ENCODE assay signal across 8 cellular contexts in the genomic region with DNA sequence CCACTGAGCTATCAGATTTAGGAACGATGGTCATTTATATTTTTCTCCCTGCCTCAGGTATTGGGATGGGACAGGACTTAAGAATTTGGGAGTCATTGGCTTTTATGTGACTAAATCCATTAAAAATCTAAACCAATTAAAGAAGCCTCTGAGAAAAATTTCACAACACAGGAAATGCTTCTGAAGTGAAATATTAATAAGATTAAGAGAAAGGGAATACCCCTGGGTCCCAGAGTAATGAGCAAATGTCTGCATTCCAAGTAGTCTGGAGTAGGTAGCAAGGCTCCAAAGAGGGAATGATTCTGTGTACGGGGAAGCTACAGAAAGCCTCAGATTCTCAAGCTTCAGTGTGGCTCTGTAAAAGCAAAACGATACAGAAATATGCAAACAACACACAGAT. TPM values are rescaled to one million over a fixed set of nuclear protein-coding genes. Genes with fewer than 3 reads are reported as not detected.
A peak's percentile ranks its signal among the peaks of the same experiment; 100 is the strongest.
DNase-seq lines count a peak whose midpoint lies in the region; ATAC-seq and TF ChIP-seq lines count a peak whose summit lies in the region.

No MANE protein-coding gene starts in this region.

- no peak overlapping the region for H2BK12ac ChIP-seq in neuronal stem cell (ENCODE audit: low read length)

- peaks cover 20% of the 10 kb centered on the region for H3K4me1 ChIP-seq in CD8-positive, alpha-beta T cell (ENCODE audit: insufficient read depth, low read length)
- H3K4me1 ChIP-seq in ectodermal cell (ENCODE audit: control insufficient read depth, insufficient read depth, low read length): peaks cover 7% of the 10 kb centered on the region
- H3K4me1 ChIP-seq in neuronal stem cell (ENCODE audit: control insufficient read depth in 2 of 2, insufficient read depth in 1 of 2, low read depth in 1 of 2, low read length in 2 of 2): peaks cover 2 to 5% of the 10 kb centered on the region in 2 donors

- no peak overlapping the region for H3K9ac ChIP-seq in neuronal stem cell (ENCODE audit: low read depth, low read length, poor library complexity)

- 72 to 75% methylated on average over 3 of the region's 3 CpGs for WGBS in ectodermal cell, 2 experiments
- no CpG with 5 or more reads among the region's 3 CpGs for WGBS in neuronal stem cell (ENCODE audit: extremely low coverage in 2 of 2, insufficient read length in 2 of 2, insufficient replicate concordance in 1 of 2), 2 donors

- H3K27me3 Mint-ChIP-seq in CD8-positive, alpha-beta T cell (ENCODE audit: low read depth): peaks cover 2% of the 10 kb centered on the region

- no peaks in the 10 kb centered on the region for H3K9me3 Mint-ChIP-seq in CD8-positive, alpha-beta T cell

- H3K4me1 Mint-ChIP-seq in CD8-positive, alpha-beta T cell (ENCODE audit: low read depth): peaks cover 30% of the 10 kb centered on the region

- no peak overlapping the region for H2BK120ac ChIP-seq in neuronal stem cell (ENCODE audit: low read depth, low read length)

- no peaks in the 10 kb centered on the region for H3K79me1 ChIP-seq in neuronal stem cell (ENCODE audit: low read depth, low read length)

- in situ Hi-C loops in KBM-7 (cut with MboI; ENCODE audit: low pct_unique_long_range_greater_than_20kb, low sequenced_read_pairs): no loop called here

- peaks cover 18% of the 10 kb centered on the region for H3K36me3 Mint-ChIP-seq in CD8-positive, alpha-beta T cell

- no peak overlapping the region for H2BK15ac ChIP-seq in neuronal stem cell (ENCODE audit: low read length)

- no peak overlapping the region for H3K23ac ChIP-seq in neuronal stem cell (ENCODE audit: low read depth, low read length, poor library complexity)

- no peak overlapping the region for H4K91ac ChIP-seq in neuronal stem cell (ENCODE audit: low read depth, low read length, poor library complexity)

- TF ChIP-seq CTCF in CD8-positive, alpha-beta T cell (IDR thresholded peaks at IDR 0.05): no peak

- H3K18ac ChIP-seq in neuronal stem cell (ENCODE audit: low read length): no peak overlapping the region

- no peaks in the 10 kb centered on the region for H3K27me3 ChIP-seq in CD8-positive, alpha-beta T cell (ENCODE audit: insufficient read depth, low read length)
- H3K27me3 ChIP-seq in MG63 (no peaks in the 10 kb centered on the region), ectodermal cell (ENCODE audit: control insufficient read depth, insufficient read depth, low read length, poor library complexity, severe bottlenecking) (peaks cover 8% of the 10 kb centered on the region), neuronal stem cell (ENCODE audit: control insufficient read depth in 3 of 3, insufficient read depth in 3 of 3, low read depth in 1 of 3, low read length in 3 of 3) (peaks cover 0 to 9% (median 0%) of the 10 kb centered on the region in 3 experiments)

- DNase-seq in CD8-positive, alpha-beta T cell: no peak
- DNase-seq in MG63: no peak
- no peak for DNase-seq in neuronal stem cell (ENCODE audit: low spot score)
- DNase-seq in occipital lobe (lab: John Stamatoyannopoulos, UW): no peak
- no peak for DNase-seq in NCI-H1048 (lab: John Stamatoyannopoulos, UW)
- DNase-seq in KBM-7: no peak

- no peak overlapping the region for H3K4ac ChIP-seq in neuronal stem cell (ENCODE audit: low read length)

- H2AFZ ChIP-seq in neuronal stem cell (ENCODE audit: low read length): peak overlapping the region; percentile 88

- H3K27ac ChIP-seq in CD8-positive, alpha-beta T cell (ENCODE audit: low read depth, low read length): no peak overlapping the region
- H3K27ac ChIP-seq in ectodermal cell (ENCODE audit: insufficient read depth, low read depth, low read length, poor library complexity, severe bottlenecking): peak overlapping the region; percentile 16
- H3K27ac ChIP-seq in neuronal stem cell (replicated peaks; ENCODE audit: low read length): peak overlapping the region; percentile 10

- H3K4me3 ChIP-seq in CD8-positive, alpha-beta T cell (ENCODE audit: low read depth, low read length): peak overlapping the region; percentile 56
- H3K4me3 ChIP-seq in MG63 (peak overlapping the region; percentile 47), ectodermal cell (ENCODE audit: insufficient read depth, low read depth, low read length) (peak overlapping the region; percentile 42), neuronal stem cell (ENCODE audit: low read length in 2 of 2) (peak overlapping the region; percentile 66 to 69)

- H3K9me3 ChIP-seq in CD8-positive, alpha-beta T cell (ENCODE audit: low read length): no peaks in the 10 kb centered on the region
- H3K9me3 ChIP-seq in MG63: no peaks in the 10 kb centered on the region
- H3K9me3 ChIP-seq in ectodermal cell (ENCODE audit: control insufficient read depth, low read length): no peaks in the 10 kb centered on the region
- H3K9me3 ChIP-seq in neuronal stem cell (replicated peaks in 1 of 2; ENCODE audit: control insufficient read depth in 2 of 2, insufficient read depth in 1 of 2, low read depth in 1 of 2, low read length in 2 of 2): no peaks in the 10 kb centered on the region

- H2AK5ac ChIP-seq in neuronal stem cell (ENCODE audit: low read depth, low read length): no peak overlapping the region

- no peak overlapping the region for H3K14ac ChIP-seq in neuronal stem cell (ENCODE audit: low read length)

- no peak overlapping the region for H4K8ac ChIP-seq in neuronal stem cell (ENCODE audit: low read depth, low read length)

- H3K27ac Mint-ChIP-seq in CD8-positive, alpha-beta T cell: no peak overlapping the region

- POLR2A ChIA-PET in CD8-positive, alpha-beta T cell (lab: Charles Lee): interaction anchor here (0.5 to 1.2 kb wide), 2 partner anchors 40 to 183 kb away, joined by 3 to 5 read pairs; a partner anchor contains a TSS

- intact Hi-C loops in CD8-positive, alpha-beta T cell (cut with DNase I, micrococcal nuclease): loop anchor here (2.0 to 10.0 kb wide), 12 partner anchors 40 to 1202 kb away; a partner anchor contains a TSS

- peak overlapping the region; percentile 99 for H3K4me3 Mint-ChIP-seq in CD8-positive, alpha-beta T cell

- ATAC-seq in CD8-positive, alpha-beta T cell: no peak
- no peak for ATAC-seq in HG03460 (IDR thresholded peaks at IDR 0.05; ENCODE audit: unreplicated experiment)

- no peak overlapping the region for H2BK5ac ChIP-seq in neuronal stem cell (ENCODE audit: low read length)

- peaks cover 3% of the 10 kb centered on the region for H3K36me3 ChIP-seq in CD8-positive, alpha-beta T cell (ENCODE audit: insufficient read depth, low read length)
- H3K36me3 ChIP-seq in MG63 (peaks cover 2% of the 10 kb centered on the region; the same call in 1 of the 2 replicates), ectodermal cell (ENCODE audit: control insufficient read depth, insufficient read depth, low read length) (peaks cover 2% of the 10 kb centered on the region), neuronal stem cell (replicated peaks in 1 of 2; ENCODE audit: control insufficient read depth in 2 of 2, insufficient read depth in 2 of 2, low read length in 2 of 2) (peaks cover under 1 to 14% of the 10 kb centered on the region in 2 donors)

- peak overlapping the region; percentile 47 for H3K4me2 ChIP-seq in neuronal stem cell (ENCODE audit: insufficient read depth, low read length, poor library complexity, severe bottlenecking)

- CTCF ChIA-PET in CD8-positive, alpha-beta T cell (lab: Charles Lee): interaction anchor here (1.5 to 2.0 kb wide), 2 partner anchors 22 to 216 kb away, joined by 3 to 9 read pairs; no protein-coding TSS in a partner anchor

RNA-seq across cellular contexts. Expression of a gene that starts 0.7 kb away (rescaled TPM):
- total RNA-seq in CD8-positive, alpha-beta T cell: 100 to 1,000 TPM; 116 to 119 TPM
- total RNA-seq in MG63 (2014; rRNA removed; shearing (Covaris generic); ENCODE audit: low replicate concordance): 19.2 and 28.2 TPM in 2 replicates
- polyA plus RNA-seq in ectodermal cell (2013, experiment 1 of 4): 54.6 TPM
- polyA plus RNA-seq in ectodermal cell (2013, experiment 2 of 4): 56.9 TPM
- polyA plus RNA-seq in ectodermal cell (2013, experiment 3 of 4): 44.9 TPM
- 52.3 TPM for polyA plus RNA-seq in ectodermal cell (2013, experiment 4 of 4)
- polyA plus RNA-seq in neuronal stem cell (2013, experiment 1 of 2): 35.4 TPM
- polyA plus RNA-seq in neuronal stem cell (2013, experiment 2 of 2): 36.8 TPM
- 61.3 TPM for total RNA-seq in occipital lobe

RNA-seq across cellular contexts. Expression of a gene that starts 40.6 kb away (rescaled TPM):
- total RNA-seq in CD8-positive, alpha-beta T cell: 1 to 10 TPM; 5.4 TPM
- total RNA-seq in MG63 (2014; rRNA removed; shearing (Covaris generic); ENCODE audit: low replicate concordance): not detected in 2 replicates
- 3.9 TPM for polyA plus RNA-seq in ectodermal cell (2013, experiment 1 of 4)
- polyA plus RNA-seq in ectodermal cell (2013, experiment 2 of 4): 4.4 TPM
- polyA plus RNA-seq in ectodermal cell (2013, experiment 3 of 4): 3.4 TPM
- 4.2 TPM for polyA plus RNA-seq in ectodermal cell (2013, experiment 4 of 4)
- 3.7 TPM for polyA plus RNA-seq in neuronal stem cell (2013, experiment 1 of 2)
- 3.8 TPM for polyA plus RNA-seq in neuronal stem cell (2013, experiment 2 of 2)
- 22.9 TPM for total RNA-seq in occipital lobe
